ENCODE assay signal across 26 cellular contexts in genomic region chr16:74305978-74306784, GRCh38. TPM values are rescaled to one million over a fixed set of nuclear protein-coding genes. Genes with fewer than 3 reads are reported as not detected.
A peak's percentile ranks its signal among the peaks of the same experiment; 100 is the strongest.
DNase-seq lines count a peak whose midpoint lies in the region; ATAC-seq, FAIRE-seq and TF ChIP-seq lines count a peak whose summit lies in the region.
"Had no signal": no experiment of that assay in that cellular context is flagged by ENCODE, and none has a peak within 500 bp of the region (broad histone marks: within the 10 kb centered on the region; RNA-seq: fewer than 3 reads in every experiment).

No MANE protein-coding gene starts in this region.

- POLR2A ChIA-PET in activated CD8-positive, alpha-beta T cell treated with anti-CD3 and anti-CD28 coated beads for 36 hours (lab: Charles Lee): interaction anchor here (0.8 to 2.1 kb wide), 2 partner anchors 9 to 12 kb away, joined by 4 to 14 read pairs; partner anchors contain the start of gene PSMD7
- POLR2A ChIA-PET in activated CD8-positive, alpha-beta T cell treated with anti-CD3 and anti-CD28 coated beads, Interleukin-2, amount 10 ng/mL, durations not matched to agents 7 days and 5 days (lab: Charles Lee): interaction anchor here (2.0 kb wide), 1 partner anchor 9 kb away, joined by 8 read pairs; the partner anchor contains the start of gene PSMD7
- POLR2A ChIA-PET in GM12878 (lab: Charles Lee): no interaction called here

- peaks cover 45% of the 10 kb centered on the region for H3K36me3 Mint-ChIP-seq in activated CD8-positive, alpha-beta T cell treated with anti-CD3 and anti-CD28 coated beads for 36 hours (ENCODE audit: low read depth)
- H3K36me3 Mint-ChIP-seq in activated CD8-positive, alpha-beta T cell treated with anti-CD3 and anti-CD28 coated beads, Interleukin-2, amount 10 ng/mL, durations not matched to agents 7 days and 5 days (ENCODE audit: low read depth): peaks cover 51% of the 10 kb centered on the region
- H3K36me3 Mint-ChIP-seq in HFFc6 (ENCODE audit: low read depth) (peaks cover 12% of the 10 kb centered on the region), nephron progenitor cell (ENCODE audit: low read depth) (peaks cover 52% of the 10 kb centered on the region)

- peak; percentile 43; the same call in 1 of the 2 replicates for TF ChIP-seq POLR2A in GM12878 (IDR thresholded peaks at IDR 0.05; ENCODE audit: low read depth, low read length)

- H3K79me2 ChIP-seq in GM12878 (ENCODE audit: control insufficient read depth, insufficient read depth, low read length): no peaks in the 10 kb centered on the region

- no peak for TF ChIP-seq RAD21 in GM12878 (IDR thresholded peaks at IDR 0.05; ENCODE audit: insufficient read depth, low read depth, low read length)

- H3K9ac ChIP-seq in GM12878 (ENCODE audit: control insufficient read depth, insufficient read depth, low read length): no peak overlapping the region
- H3K9ac ChIP-seq: BLaER1 had no signal

- peaks cover 13 to 42% of the 10 kb centered on the region in 2 experiments for H3K36me3 ChIP-seq in GM12878 (ENCODE audit: control insufficient read depth in 2 of 2, insufficient read depth in 2 of 2, low read length in 1 of 2)

- H3K9me3 ChIP-seq in GM12878 (replicated peaks; ENCODE audit: control insufficient read depth, insufficient read depth, low read length): no peaks in the 10 kb centered on the region
- H3K9me3 ChIP-seq: BLaER1, lower lobe of right lung, transverse colon had no signal

- WGBS in GM12878 (ENCODE audit: insufficient coverage, insufficient replicate concordance, low lambda C conversion rate, missing lambda C conversion rate): 48% methylated on average over 8 of the region's 8 CpGs

- H3K4me1 ChIP-seq in GM12878 (ENCODE audit: control insufficient read depth, insufficient read depth, low read length): no peaks in the 10 kb centered on the region
- H3K4me1 ChIP-seq: BLaER1, foreskin keratinocyte, lower lobe of right lung, transverse colon had no signal

- peak overlapping the region; percentile 52 for H3K27ac Mint-ChIP-seq in activated CD8-positive, alpha-beta T cell treated with anti-CD3 and anti-CD28 coated beads for 36 hours
- no peak overlapping the region for H3K27ac Mint-ChIP-seq in activated CD8-positive, alpha-beta T cell treated with anti-CD3 and anti-CD28 coated beads, Interleukin-2, amount 10 ng/mL, durations not matched to agents 7 days and 5 days
- H3K27ac Mint-ChIP-seq in HFFc6: peak overlapping the region; percentile 5
- peak overlapping the region; percentile 36 for H3K27ac Mint-ChIP-seq in nephron progenitor cell
- H3K27ac Mint-ChIP-seq: T-helper 2 cell treated with Interferon-gamma antibody and Interleukin-4, amounts not matched to agents 5 μg/mL and 100 μg/mL, for 36 hours had no signal

- no peak overlapping the region for H3K4me3 Mint-ChIP-seq in activated CD8-positive, alpha-beta T cell treated with anti-CD3 and anti-CD28 coated beads for 36 hours
- no peak overlapping the region for H3K4me3 Mint-ChIP-seq in activated CD8-positive, alpha-beta T cell treated with anti-CD3 and anti-CD28 coated beads, Interleukin-2, amount 10 ng/mL, durations not matched to agents 7 days and 5 days
- H3K4me3 Mint-ChIP-seq in HFFc6: no peak overlapping the region
- no peak overlapping the region for H3K4me3 Mint-ChIP-seq in nephron progenitor cell
- H3K4me3 Mint-ChIP-seq: activated naive CD4-positive, alpha-beta T cell treated with anti-CD3 and anti-CD28 coated beads, Interleukin-2, amount 50 U/mL, for 24 hours; T-helper 2 cell treated with Interferon-gamma antibody and Interleukin-4, amounts not matched to agents 5 μg/mL and 100 μg/mL, for 36 hours had no signal

- CTCF ChIA-PET in activated CD8-positive, alpha-beta T cell treated with anti-CD3 and anti-CD28 coated beads for 36 hours (lab: Charles Lee): interaction anchor here (1.6 to 2.7 kb wide), 3 partner anchors 9 to 11 kb away, joined by 4 to 10 read pairs (median 5); partner anchors contain the start of gene PSMD7
- CTCF ChIA-PET in activated CD8-positive, alpha-beta T cell treated with anti-CD3 and anti-CD28 coated beads, Interleukin-2, amount 10 ng/mL, durations not matched to agents 7 days and 5 days (lab: Charles Lee): interaction anchor here (0.7 to 1.3 kb wide), 3 partner anchors 9 to 125 kb away, joined by 3 to 5 read pairs (median 3); no protein-coding TSS in a partner anchor
- CTCF ChIA-PET in GM12878 (lab: Yijun Ruan, JAX): interaction anchor here (1.7 to 4.3 kb wide), 2 partner anchors 7 to 129 kb away, joined by 5 to 33 read pairs; no protein-coding TSS in a partner anchor

- no TSS peak for BruUV-seq in GM12878 (replicated peaks; lab: Mats Ljungman, UMichigan)

- peaks cover 5% of the 10 kb centered on the region for H3K4me1 Mint-ChIP-seq in activated CD8-positive, alpha-beta T cell treated with anti-CD3 and anti-CD28 coated beads for 36 hours (ENCODE audit: low read depth)
- no peaks in the 10 kb centered on the region for H3K4me1 Mint-ChIP-seq in activated CD8-positive, alpha-beta T cell treated with anti-CD3 and anti-CD28 coated beads, Interleukin-2, amount 10 ng/mL, durations not matched to agents 7 days and 5 days (ENCODE audit: low read depth)
- no peaks in the 10 kb centered on the region for H3K4me1 Mint-ChIP-seq in HFFc6 (ENCODE audit: low read depth)
- no peaks in the 10 kb centered on the region for H3K4me1 Mint-ChIP-seq in nephron progenitor cell
- H3K4me1 Mint-ChIP-seq: activated naive CD4-positive, alpha-beta T cell treated with anti-CD3 and anti-CD28 coated beads, Interleukin-2, amount 50 U/mL, for 24 hours had no signal

- no peak overlapping the region for H3K4me3 ChIP-seq in GM12878
- H3K4me3 ChIP-seq: BLaER1, lower lobe of right lung, transverse colon had no signal

- ATAC-seq in activated CD8-positive, alpha-beta T cell treated with anti-CD3 and anti-CD28 coated beads for 36 hours: no peak
- ATAC-seq in activated CD8-positive, alpha-beta T cell treated with anti-CD3 and anti-CD28 coated beads, Interleukin-2, amount 10 ng/mL, durations not matched to agents 7 days and 5 days: no peak
- ATAC-seq in GM12878: peak; percentile 20; the same call in 2 of the 3 replicates
- ATAC-seq: foreskin keratinocyte, lower lobe of right lung had no signal

- no peaks in the 10 kb centered on the region for H3K9me3 Mint-ChIP-seq in activated CD8-positive, alpha-beta T cell treated with anti-CD3 and anti-CD28 coated beads for 36 hours
- no peaks in the 10 kb centered on the region for H3K9me3 Mint-ChIP-seq in activated CD8-positive, alpha-beta T cell treated with anti-CD3 and anti-CD28 coated beads, Interleukin-2, amount 10 ng/mL, durations not matched to agents 7 days and 5 days (ENCODE audit: insufficient read depth)
- no peaks in the 10 kb centered on the region for H3K9me3 Mint-ChIP-seq in HFFc6
- no peaks in the 10 kb centered on the region for H3K9me3 Mint-ChIP-seq in nephron progenitor cell
- H3K9me3 Mint-ChIP-seq: activated naive CD4-positive, alpha-beta T cell treated with anti-CD3 and anti-CD28 coated beads, Interleukin-2, amount 50 U/mL, for 24 hours; T-helper 2 cell treated with Interferon-gamma antibody and Interleukin-4, amounts not matched to agents 5 μg/mL and 100 μg/mL, for 36 hours had no signal

- no peak overlapping the region for H3K4me2 ChIP-seq in GM12878 (ENCODE audit: control insufficient read depth, insufficient read depth)
- H3K4me2 ChIP-seq: BLaER1 had no signal

- H2AFZ ChIP-seq in GM12878 (ENCODE audit: control insufficient read depth, low read depth, low read length): no peak overlapping the region

- intact Hi-C loops in activated CD8-positive, alpha-beta T cell treated with anti-CD3 and anti-CD28 coated beads for 36 hours (cut with micrococcal nuclease): no loop called here
- intact Hi-C loops in GM12878 (cut with micrococcal nuclease; ENCODE audit: unreplicated experiment): no loop called here

- no peaks in the 10 kb centered on the region for H4K20me1 ChIP-seq in GM12878 (ENCODE audit: control insufficient read depth, insufficient read depth)

- no peak for TF ChIP-seq CTCF in activated CD8-positive, alpha-beta T cell treated with anti-CD3 and anti-CD28 coated beads for 36 hours (IDR thresholded peaks at IDR 0.05)
- TF ChIP-seq CTCF in HFFc6 (IDR thresholded peaks at IDR 0.05): no peak
- no peak for TF ChIP-seq CTCF in GM12878 (IDR thresholded peaks at IDR 0.05 in 2 of 3, conservative IDR thresholded peaks at IDR 0.05 in 1 of 3; ENCODE audit: control insufficient read depth in 2 of 3, extremely low read depth in 1 of 3, insufficient read depth in 1 of 3, low read depth in 3 of 3, low read length in 3 of 3)
- no peak for TF ChIP-seq CTCF in nephron progenitor cell (IDR thresholded peaks at IDR 0.05)
- no peak for TF ChIP-seq CTCF in GM20000 (IDR thresholded peaks at IDR 0.05; ENCODE audit: extremely low read depth, missing control alignments)

- H3K27me3 ChIP-seq in GM12878 (replicated peaks in 1 of 2; ENCODE audit: control insufficient read depth in 2 of 2, insufficient read depth in 2 of 2, low read length in 1 of 2): no peaks in the 10 kb centered on the region
- H3K27me3 ChIP-seq: BLaER1, foreskin keratinocyte, transverse colon had no signal

- H3K27ac ChIP-seq in GM12878 (ENCODE audit: control insufficient read depth, insufficient read depth): no peak overlapping the region
- H3K27ac ChIP-seq: BLaER1, foreskin keratinocyte, lower lobe of right lung, transverse colon, WERI-Rb-1 had no signal

- no peak for FAIRE-seq in GM12878 (lab: Jason Lieb, UNC)
- FAIRE-seq: astrocyte, HTR-8/SVneo had no signal

- no peaks in the 10 kb centered on the region for H3K27me3 Mint-ChIP-seq in activated CD8-positive, alpha-beta T cell treated with anti-CD3 and anti-CD28 coated beads for 36 hours
- H3K27me3 Mint-ChIP-seq in activated CD8-positive, alpha-beta T cell treated with anti-CD3 and anti-CD28 coated beads, Interleukin-2, amount 10 ng/mL, durations not matched to agents 7 days and 5 days (ENCODE audit: low read depth): no peaks in the 10 kb centered on the region
- H3K27me3 Mint-ChIP-seq in HFFc6 (ENCODE audit: insufficient read depth) (peaks cover 2% of the 10 kb centered on the region; the same call in 1 of the 2 replicates), nephron progenitor cell (ENCODE audit: low read depth, poor library complexity) (peaks cover 6% of the 10 kb centered on the region)
- H3K27me3 Mint-ChIP-seq: activated naive CD4-positive, alpha-beta T cell treated with anti-CD3 and anti-CD28 coated beads, Interleukin-2, amount 50 U/mL, for 24 hours had no signal

- TF ChIP-seq EP300 in GM12878 (IDR thresholded peaks at IDR 0.05; ENCODE audit: borderline replicate concordance in 1 of 2, control insufficient read depth in 1 of 2, low read depth in 2 of 2, low read length in 2 of 2): no peak

- RAD21 ChIA-PET in GM12878 (lab: Charles Lee; ENCODE audit: unreplicated experiment): interaction anchor here (1.3 kb wide), 1 partner anchor 242 kb away, joined by 3 read pairs; no protein-coding TSS in a partner anchor

- no peak for DNase-seq in activated CD8-positive, alpha-beta T cell treated with anti-CD3 and anti-CD28 coated beads for 36 hours
- no peak for DNase-seq in activated CD8-positive, alpha-beta T cell treated with anti-CD3 and anti-CD28 coated beads, Interleukin-2, amount 10 ng/mL, durations not matched to agents 7 days and 5 days
- DNase-seq in HFFc6 (no peak), GM12878 (ENCODE audit: low read depth, low spot score) (no peak), nephron progenitor cell (no peak), GM20000 (ENCODE audit: low spot score) (no peak), NCI-H1436 (lab: John Stamatoyannopoulos, UW) (no peak), NCI-H1092 (lab: John Stamatoyannopoulos, UW) (no peak)
- DNase-seq: activated CD4-positive, alpha-beta T cell treated with anti-CD3 and anti-CD28 coated beads, Interleukin-2, amount 50 U/mL, for 48 hours; DND-41; foreskin keratinocyte; hippocampal formation; Kasumi-1; lower lobe of right lung; NCI-H1105; NCI-H2081 treated with DMSO at 0.1 percent for 48 hours; NCI-H446 treated with DMSO at 0.1 percent for 48 hours; NK-92 treated with Interleukin-12 subunit alpha and Interleukin-12 subunit beta, amount 100 ng/mL, for 24 hours; stimulated activated CD4-positive, alpha-beta T cell treated with anti-CD3 and anti-CD28 coated beads, Interleukin-4, amount 100 ng/mL, for 4 hours; transverse colon; WERI-Rb-1 had no signal

- SMC1A ChIA-PET in GM12878 (lab: Charles Lee; ENCODE audit: uncharacterized antibody, unreplicated experiment): no interaction called here

- in situ Hi-C loops in GM12878 (cut with MboI): loop anchor here (5.0 kb wide), 1 partner anchor 131 kb away; no protein-coding TSS in a partner anchor

RNA-seq across cellular contexts. Expression of gene PSMD7, which starts 9.6 kb away (rescaled TPM):
- 100 to 1,000 TPM; 103 to 119 TPM for total RNA-seq in activated CD8-positive, alpha-beta T cell treated with anti-CD3 and anti-CD28 coated beads for 36 hours
- total RNA-seq in activated CD8-positive, alpha-beta T cell treated with anti-CD3 and anti-CD28 coated beads, Interleukin-2, amount 10 ng/mL, durations not matched to agents 7 days and 5 days: 10 to 100 TPM; 95.1 to 96.1 TPM
- total RNA-seq in HFFc6 (2021; fragmentation: NEBNext Ultra II Directional; extraction: Animal tissue kit (Norgen Biotek cat#: 25700)): 100 to 1,000 TPM in 4 of 6 experiments, 10 to 100 TPM in 2; 94.8 to 120 (median 103) TPM
- 46.6 and 47.1 TPM in 2 replicates for total RNA-seq in GM12878 (2013; cell fraction: nucleolus; rRNA removed)
- total RNA-seq in GM12878 (2014; rRNA removed) (64.3 and 71.9 TPM in 2 replicates), GM12878 (2014; rRNA removed; fragmentation: Illumina TruSeq; extraction: Trizol) (92.2 and 101 TPM in 2 replicates), GM12878 (2021) (92.2 TPM in 2 replicates)
- polyA plus RNA-seq in GM12878 (2011; ENCODE audit: low read depth): 57.2 TPM
- polyA plus RNA-seq in GM12878 (2011; rRNA removed) (99.4 and 125 TPM in 2 replicates), GM12878 (2014; fragmentation: Illumina TruSeq; extraction: Trizol) (137 and 163 TPM in 2 replicates), GM12878 (2014; fragmentation: Nextera tagmentation; extraction: Ambion mirVana) (100 to 1,000 TPM in 1 of 2 experiments, 10 to 100 TPM in 1; 66.9 to 102 TPM), GM12878 (2014; rRNA removed) (100.0 and 107 TPM in 2 replicates), GM12878 (2016; fragmentation: Nextera tagmentation; extraction: Ambion mirVana) (100 to 1,000 TPM; 188 to 199 TPM)
- 64.2 and 76.6 TPM in 2 replicates for polyA plus RNA-seq in GM12878 (2011; cell fraction: cytosol; rRNA removed)
- polyA plus RNA-seq in GM12878 (2011; cell fraction: nucleus; rRNA removed): 54.2 and 63.0 TPM in 2 replicates
- 76.9 and 82.3 TPM in 2 replicates for polyA plus RNA-seq in GM12878 (2012)
- polyA minus RNA-seq in GM12878 (2011; rRNA and poly(A)+ RNA removed): 55.3 and 90.9 TPM in 2 replicates
- 21.1 and 36.2 TPM in 2 replicates for polyA minus RNA-seq in GM12878 (2011; cell fraction: cytosol; rRNA and poly(A)+ RNA removed)
- 24.3 and 35.9 TPM in 2 replicates for polyA minus RNA-seq in GM12878 (2011; cell fraction: nucleus; rRNA and poly(A)+ RNA removed)
